Comparison of ENCODE assay signal across 8 cellular contexts in the genomic region with DNA sequence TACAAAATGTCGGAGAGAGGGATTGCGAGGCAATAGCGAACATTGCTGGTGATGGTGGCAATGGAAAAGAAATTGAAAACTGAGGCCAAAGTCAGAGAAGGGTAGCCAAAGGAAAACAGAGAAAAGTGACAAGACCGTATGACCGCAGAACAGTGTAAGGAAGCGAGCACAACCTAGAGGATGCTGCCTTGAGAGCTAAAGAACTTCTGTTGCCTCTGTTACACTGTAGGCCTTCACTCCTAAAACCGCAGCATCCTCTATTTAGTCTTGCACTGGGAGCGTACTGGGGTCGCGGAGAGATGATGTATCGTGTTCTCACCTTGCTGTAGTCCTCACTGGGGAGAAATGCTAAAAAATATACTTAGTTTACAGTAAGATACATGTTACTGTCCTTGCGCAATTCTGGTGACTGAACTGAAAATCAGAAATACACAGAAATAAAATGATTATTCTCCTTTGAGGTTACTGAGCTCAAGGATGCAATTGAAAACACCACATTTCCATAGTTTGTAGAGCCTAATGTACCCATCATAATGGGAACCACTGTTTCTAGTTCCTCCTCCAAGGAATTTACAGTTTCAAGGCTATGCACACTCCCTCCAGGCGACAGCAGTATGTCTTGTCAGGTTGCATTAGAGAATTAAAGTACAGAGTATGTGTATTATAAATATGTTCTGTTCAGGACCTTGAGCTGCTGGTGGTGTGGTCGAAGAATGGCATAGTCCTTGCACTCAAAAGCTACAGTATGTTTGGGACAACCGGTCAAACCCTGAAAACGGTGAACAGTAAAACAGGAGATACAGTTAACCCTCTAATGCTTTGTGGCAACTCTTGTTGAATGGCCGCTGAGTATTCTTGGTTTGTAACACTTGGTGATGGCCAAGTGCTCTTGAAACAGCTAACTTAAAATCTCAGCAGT. TPM values are rescaled to one million over a fixed set of nuclear protein-coding genes. Genes with fewer than 3 reads are reported as not detected.
DNase-seq lines count a peak whose midpoint lies in the region; ATAC-seq and TF ChIP-seq lines count a peak whose summit lies in the region.

No MANE protein-coding gene starts in this region.

- ATAC-seq in activated CD4-positive, CD25-positive, alpha-beta regulatory T cell treated with anti-CD3 and anti-CD28 coated beads, Interleukin-2, amount 50 U/mL, for 24 hours: no peak

- peak overlapping the region; percentile 100 for H2AFZ ChIP-seq in neuron (ENCODE audit: low read depth, low read length)

- intact Hi-C loops in Calu3 (cut with micrococcal nuclease; ENCODE audit: unreplicated experiment): loop anchor here (5.0 to 10.0 kb wide), 5 partner anchors 109 to 543 kb away; no protein-coding TSS in a partner anchor

- 5 to 6% methylated on average over 17 of the region's 17 CpGs for WGBS in esophagus, 2 donors

- no peak for TF ChIP-seq CTCF in Calu3 (IDR thresholded peaks at IDR 0.05; ENCODE audit: unreplicated experiment)
- no peak; the same call in 1 of the 2 replicates for TF ChIP-seq CTCF in HFFc6 (IDR thresholded peaks at IDR 0.05)

- DNase-seq in Calu3: no peak
- DNase-seq in HFFc6: no peak
- DNase-seq in SW480 (ENCODE audit: low spot score): peak; percentile 29
- DNase-seq in NCI-H1930 (lab: John Stamatoyannopoulos, UW): no peak
- no peak for DNase-seq in DMS153 treated with DMSO at 0.1 percent for 48 hours (lab: John Stamatoyannopoulos, UW; ENCODE audit: unreplicated experiment)

- H3K4me3 ChIP-seq in esophagus (ENCODE audit: low read depth in 1 of 2, low read length in 2 of 2): peak overlapping the region; percentile 82 to 90
- H3K4me3 ChIP-seq in neuron (ENCODE audit: low read length): peak overlapping the region; percentile 67

- peak overlapping the region; percentile 81 for H3K27ac Mint-ChIP-seq in Calu3 (ENCODE audit: unreplicated experiment)
- H3K27ac Mint-ChIP-seq in HFFc6: peak overlapping the region; percentile 96

- H3K4me1 ChIP-seq in esophagus (ENCODE audit: control insufficient read depth in 2 of 2, insufficient read depth in 2 of 2, low read length in 1 of 2): peaks cover 0 to 4% of the 10 kb centered on the region in 2 donors
- H3K4me1 ChIP-seq in neuron (ENCODE audit: insufficient read depth, low read length): peaks cover 16% of the 10 kb centered on the region

- peaks cover 50% of the 10 kb centered on the region for H3K4me1 Mint-ChIP-seq in Calu3 (ENCODE audit: low read depth, unreplicated experiment)
- H3K4me1 Mint-ChIP-seq in HFFc6 (ENCODE audit: low read depth): peaks cover 67% of the 10 kb centered on the region

- CTCF ChIA-PET in Calu3 (lab: Charles Lee): interaction anchor here (0.7 to 1.5 kb wide), 3 partner anchors 27 to 870 kb away, joined by 3 to 4 read pairs (median 3); no protein-coding TSS in a partner anchor

- H3K4me3 Mint-ChIP-seq in Calu3 (ENCODE audit: low read depth, unreplicated experiment) (peak overlapping the region; percentile 87), HFFc6 (peak overlapping the region; percentile 99)

- H3K36me3 Mint-ChIP-seq in Calu3 (ENCODE audit: insufficient read depth, unreplicated experiment): peaks cover 58% of the 10 kb centered on the region
- peaks cover 44% of the 10 kb centered on the region for H3K36me3 Mint-ChIP-seq in HFFc6 (ENCODE audit: low read depth)

- no peaks in the 10 kb centered on the region for H3K9me3 ChIP-seq in esophagus (ENCODE audit: control insufficient read depth in 2 of 2, insufficient read depth in 1 of 2, low read depth in 1 of 2, low read length in 1 of 2)
- no peaks in the 10 kb centered on the region for H3K9me3 ChIP-seq in neuron (ENCODE audit: low read length)

- H3K27ac ChIP-seq in esophagus (ENCODE audit: low read depth in 2 of 2, low read length in 1 of 2): peak overlapping the region; percentile 99

- TSS peak; percentile 24 for BruUV-seq in Calu3 (replicated peaks; lab: Mats Ljungman, UMichigan)

- H3K27me3 ChIP-seq in esophagus (ENCODE audit: control insufficient read depth in 1 of 2, insufficient read depth in 2 of 2, low read length in 2 of 2) (no peaks in the 10 kb centered on the region), neuron (ENCODE audit: insufficient read depth, low read length) (no peaks in the 10 kb centered on the region)

- no peaks in the 10 kb centered on the region for H3K36me3 ChIP-seq in esophagus (ENCODE audit: control insufficient read depth in 2 of 2, insufficient read depth in 2 of 2, low read length in 1 of 2)
- no peaks in the 10 kb centered on the region for H3K36me3 ChIP-seq in neuron (ENCODE audit: insufficient read depth, low read length)

- H3K27me3 Mint-ChIP-seq in Calu3 (ENCODE audit: unreplicated experiment) (no peaks in the 10 kb centered on the region), HFFc6 (ENCODE audit: insufficient read depth) (peaks cover 9% of the 10 kb centered on the region)

- H3K9me3 Mint-ChIP-seq in Calu3 (ENCODE audit: low read depth, unreplicated experiment): no peaks in the 10 kb centered on the region
- no peaks in the 10 kb centered on the region for H3K9me3 Mint-ChIP-seq in HFFc6

RNA-seq across cellular contexts. Expression of gene NEK7, which starts 1.3 kb away (rescaled TPM):
- 136 and 145 TPM in 2 replicates for total RNA-seq in Calu3 (2022)
- 100 to 1,000 TPM; 452 to 692 (median 485) TPM for total RNA-seq in HFFc6 (2021; fragmentation: NEBNext Ultra II Directional; extraction: Animal tissue kit (Norgen Biotek cat#: 25700))
- 10 to 100 TPM in 1 of 2 donors, 1 to 10 TPM in 1; 9.7 to 13.2 TPM for polyA plus RNA-seq in esophagus
